ENCODE assay signal across 8 cellular contexts in genomic region chr14:102917469-102918211, GRCh38. TPM values are rescaled to one million over a fixed set of nuclear protein-coding genes. Genes with fewer than 3 reads are reported as not detected.
DNase-seq lines count a peak whose midpoint lies in the region; ATAC-seq and TF ChIP-seq lines count a peak whose summit lies in the region.

No MANE protein-coding gene starts in this region.

- no peaks in the 10 kb centered on the region for H3K36me3 Mint-ChIP-seq in progenitor cell of endocrine pancreas (ENCODE audit: insufficient read depth)

- no peaks in the 10 kb centered on the region for H3K4me1 Mint-ChIP-seq in progenitor cell of endocrine pancreas (ENCODE audit: low read depth)

- no peak overlapping the region for H3K4me3 ChIP-seq in fibroblast of mammary gland (ENCODE audit: control insufficient read depth, low read depth, low read length)

- no peaks in the 10 kb centered on the region for H3K9me3 Mint-ChIP-seq in progenitor cell of endocrine pancreas (ENCODE audit: low read depth)

- no peak for ATAC-seq in HG03520 (IDR thresholded peaks at IDR 0.05; ENCODE audit: unreplicated experiment)
- ATAC-seq in HG03342 (IDR thresholded peaks at IDR 0.05; ENCODE audit: unreplicated experiment), result no peak

- H3K27ac Mint-ChIP-seq in progenitor cell of endocrine pancreas, result no peak overlapping the region

- H3K27me3 Mint-ChIP-seq in progenitor cell of endocrine pancreas, result no peaks in the 10 kb centered on the region

- no peak overlapping the region for H3K4me3 Mint-ChIP-seq in progenitor cell of endocrine pancreas (ENCODE audit: low read depth)

- DNase-seq in NCI-H82 (lab: John Stamatoyannopoulos, UW) (peak; percentile 73), NCI-H82 treated with DMSO at 0.1 percent for 48 hours (lab: John Stamatoyannopoulos, UW; ENCODE audit: unreplicated experiment) (no peak), NCI-H69 (lab: John Stamatoyannopoulos, UW) (peak; percentile 72), activated T-cell treated with anti-CD3 and anti-CD28 coated beads for 48 hours (ENCODE audit: low read depth) (peak; percentile 52), fibroblast of mammary gland (ENCODE audit: low read depth) (peak; percentile 32), progenitor cell of endocrine pancreas (ENCODE audit: low spot score, unreplicated experiment) (peak; percentile 42)

- peak; percentile 66 for TF ChIP-seq CTCF in fibroblast of mammary gland (conservative IDR thresholded peaks at IDR 0.05; ENCODE audit: control insufficient read depth, insufficient read depth, low read depth, low read length)
- peak; percentile 70 for TF ChIP-seq CTCF in progenitor cell of endocrine pancreas (IDR thresholded peaks at IDR 0.05; ENCODE audit: unreplicated experiment)

RNA-seq across cellular contexts. Expression of gene AMN, which starts 4.8 kb away (rescaled TPM):
- 2.5 and 3.0 TPM in 2 replicates for total RNA-seq in progenitor cell of endocrine pancreas
